Comparison of ENCODE assay signal across 12 cellular contexts in genomic region chr3:130948929-130949328, GRCh38.
"Had no signal": no experiment of that assay in that cellular context is flagged by ENCODE, and none has a peak within 500 bp of the region (broad histone marks: within the 10 kb centered on the region; RNA-seq: fewer than 3 reads in every experiment).

No MANE protein-coding gene starts in this region.

- DNase-seq: activated CD4-positive, alpha-beta T cell treated with anti-CD3 and anti-CD28 coated beads, Interleukin-2, amount 50 U/mL, for 1 hour; activated naive CD4-positive, alpha-beta T cell treated with anti-CD3 and anti-CD28 coated beads, Interleukin-2, amount 50 U/mL, for 16 hours; caudate nucleus; small intestine; substantia nigra; transverse colon; WERI-Rb-1 had no signal

- H3K9me3 ChIP-seq: transverse colon had no signal

- H3K27ac ChIP-seq: hepatocyte, parathyroid adenoma, right atrium auricular region, transverse colon, WERI-Rb-1 had no signal

- H3K27me3 ChIP-seq: hepatocyte, right atrium auricular region, transverse colon had no signal

- H3K4me1 ChIP-seq: right atrium auricular region, transverse colon had no signal

- H3K27me3 Mint-ChIP-seq: dendritic cell treated with granulocyte-macrophage colony-stimulating factor and Interleukin-4, amounts not matched to agents 40 ng/mL and 50 ng/mL, for 4 days had no signal

- H3K4me3 ChIP-seq: hepatocyte, right atrium auricular region, transverse colon had no signal

- FAIRE-seq: small intestine had no signal

- H3K4me3 Mint-ChIP-seq: dendritic cell treated with granulocyte-macrophage colony-stimulating factor and Interleukin-4, amounts not matched to agents 40 ng/mL and 50 ng/mL, for 4 days had no signal

- H3K9me3 Mint-ChIP-seq: dendritic cell treated with granulocyte-macrophage colony-stimulating factor and Interleukin-4, amounts not matched to agents 40 ng/mL and 50 ng/mL, for 4 days had no signal

- H3K27ac Mint-ChIP-seq: activated T-helper 2 cell treated with anti-CD3 and anti-CD28 coated beads, Interferon-gamma antibody, Interleukin-2, Interleukin-4, amounts not matched to agents 10 μg/mL and 5 μg/mL and 100 μg/mL, durations not matched to agents 14 hours and 24 hours and 36 hours; dendritic cell treated with granulocyte-macrophage colony-stimulating factor and Interleukin-4, amounts not matched to agents 40 ng/mL and 50 ng/mL, for 4 days had no signal
